ENCODE assay signal across 8 cellular contexts in genomic region chr1:178093958-178094751, GRCh38. TPM values are rescaled to one million over a fixed set of nuclear protein-coding genes. Genes with fewer than 3 reads are reported as not detected.
DNase-seq lines count a peak whose midpoint lies in the region; ATAC-seq and TF ChIP-seq lines count a peak whose summit lies in the region.

Gene RASAL2, plus strand, starts transcription at chr1:178094104. Its CDS starts 389 bp downstream, at chr1:178094493.

- ATAC-seq in HG02759 (IDR thresholded peaks at IDR 0.05; ENCODE audit: unreplicated experiment) = peak; percentile 59

- H3K36me3 Mint-ChIP-seq in activated T-helper 2 cell treated with anti-CD3 and anti-CD28 coated beads, Interferon-gamma antibody, Interleukin-2, Interleukin-4, amounts not matched to agents 10 μg/mL and 5 μg/mL and 100 μg/mL, durations not matched to agents 14 hours and 24 hours and 36 hours (ENCODE audit: low read depth) = no peaks in the 10 kb centered on the region
- H3K36me3 Mint-ChIP-seq in nephron progenitor cell (ENCODE audit: low read depth) = no peaks in the 10 kb centered on the region

- peaks cover 7% of the 10 kb centered on the region for H3K4me1 Mint-ChIP-seq in activated T-helper 2 cell treated with anti-CD3 and anti-CD28 coated beads, Interferon-gamma antibody, Interleukin-2, Interleukin-4, amounts not matched to agents 10 μg/mL and 5 μg/mL and 100 μg/mL, durations not matched to agents 14 hours and 24 hours and 36 hours (ENCODE audit: low read depth)
- H3K4me1 Mint-ChIP-seq in nephron progenitor cell = peaks cover 37% of the 10 kb centered on the region

- H3K27ac Mint-ChIP-seq in activated T-helper 2 cell treated with anti-CD3 and anti-CD28 coated beads, Interferon-gamma antibody, Interleukin-2, Interleukin-4, amounts not matched to agents 10 μg/mL and 5 μg/mL and 100 μg/mL, durations not matched to agents 14 hours and 24 hours and 36 hours = no peak within 1 kb of the TSS
- peak within 1 kb of the TSS; percentile 94 for H3K27ac Mint-ChIP-seq in nephron progenitor cell

- peaks cover 11% of the 10 kb centered on the region for H3K9me3 Mint-ChIP-seq in activated T-helper 2 cell treated with anti-CD3 and anti-CD28 coated beads, Interferon-gamma antibody, Interleukin-2, Interleukin-4, amounts not matched to agents 10 μg/mL and 5 μg/mL and 100 μg/mL, durations not matched to agents 14 hours and 24 hours and 36 hours
- H3K9me3 Mint-ChIP-seq in nephron progenitor cell = no peaks in the 10 kb centered on the region

- H3K27me3 Mint-ChIP-seq in activated T-helper 2 cell treated with anti-CD3 and anti-CD28 coated beads, Interferon-gamma antibody, Interleukin-2, Interleukin-4, amounts not matched to agents 10 μg/mL and 5 μg/mL and 100 μg/mL, durations not matched to agents 14 hours and 24 hours and 36 hours (ENCODE audit: low read depth) = peaks cover 39% of the 10 kb centered on the region
- peaks cover 4% of the 10 kb centered on the region for H3K27me3 Mint-ChIP-seq in nephron progenitor cell (ENCODE audit: low read depth, poor library complexity)

- intact Hi-C loops in activated T-helper 2 cell treated with anti-CD3 and anti-CD28 coated beads, Interferon-gamma antibody, Interleukin-2, Interleukin-4, amounts not matched to agents 10 μg/mL and 5 μg/mL and 100 μg/mL, durations not matched to agents 14 hours and 24 hours and 36 hours (cut with micrococcal nuclease) = no loop called here

- DNase-seq in AG08395 (ENCODE audit: low spot score) = peak; percentile 65
- peak; percentile 50 to 53 for DNase-seq in NCI-H1930 (lab: John Stamatoyannopoulos, UW)
- DNase-seq in activated T-helper 2 cell treated with anti-CD3 and anti-CD28 coated beads, Interferon-gamma antibody, Interleukin-2, Interleukin-4, amounts not matched to agents 10 μg/mL and 5 μg/mL and 100 μg/mL, durations not matched to agents 14 hours and 24 hours and 36 hours (ENCODE audit: low spot score) = no peak
- peak; percentile 35 for DNase-seq in germinal center (ENCODE audit: low spot score)
- DNase-seq in nephron progenitor cell = peak; percentile 80
- no peak for DNase-seq in NCI-H2196 treated with DMSO at 0.1 percent for 48 hours (lab: John Stamatoyannopoulos, UW; ENCODE audit: unreplicated experiment)

- H3K4me3 Mint-ChIP-seq in activated T-helper 2 cell treated with anti-CD3 and anti-CD28 coated beads, Interferon-gamma antibody, Interleukin-2, Interleukin-4, amounts not matched to agents 10 μg/mL and 5 μg/mL and 100 μg/mL, durations not matched to agents 14 hours and 24 hours and 36 hours (ENCODE audit: low read depth) = peak within 1 kb of the TSS; percentile 80
- peak within 1 kb of the TSS; percentile 90 for H3K4me3 Mint-ChIP-seq in nephron progenitor cell

- 0 out of 3 replicates have a peak, but pooled peaks have one; percentile 0 for TF ChIP-seq CTCF in GM12872 (IDR thresholded peaks at IDR 0.05; ENCODE audit: insufficient read depth, low read depth, low read length)
- TF ChIP-seq CTCF in nephron progenitor cell (IDR thresholded peaks at IDR 0.05) = no peak

RNA-seq across cellular contexts. Expression of gene RASAL2, which starts in this region (rescaled TPM):
- total RNA-seq in activated T-helper 2 cell treated with anti-CD3 and anti-CD28 coated beads, Interferon-gamma antibody, Interleukin-2, Interleukin-4, amounts not matched to agents 10 μg/mL and 5 μg/mL and 100 μg/mL, durations not matched to agents 14 hours and 24 hours and 36 hours = 0.37 and 0.43 TPM in 2 replicates

Comparison
In these comparisons a context has a peak if more than half of its experiments do, and no peak if none do; other contexts are left out.
1. DNase-seq: peak in AG08395 (single experiment), NCI-H1930 (2 of 2), germinal center (single experiment) and nephron progenitor cell (single experiment); none in activated T-helper 2 cell treated with anti-CD3 and anti-CD28 coated beads, Interferon-gamma antibody, Interleukin-2, Interleukin-4, amounts not matched to agents 10 μg/mL and 5 μg/mL and 100 μg/mL, durations not matched to agents 14 hours and 24 hours and 36 hours (single experiment) and NCI-H2196 treated with DMSO at 0.1 percent for 48 hours (single experiment).